ENCODE assay signal across 39 cellular contexts in the genomic region with DNA sequence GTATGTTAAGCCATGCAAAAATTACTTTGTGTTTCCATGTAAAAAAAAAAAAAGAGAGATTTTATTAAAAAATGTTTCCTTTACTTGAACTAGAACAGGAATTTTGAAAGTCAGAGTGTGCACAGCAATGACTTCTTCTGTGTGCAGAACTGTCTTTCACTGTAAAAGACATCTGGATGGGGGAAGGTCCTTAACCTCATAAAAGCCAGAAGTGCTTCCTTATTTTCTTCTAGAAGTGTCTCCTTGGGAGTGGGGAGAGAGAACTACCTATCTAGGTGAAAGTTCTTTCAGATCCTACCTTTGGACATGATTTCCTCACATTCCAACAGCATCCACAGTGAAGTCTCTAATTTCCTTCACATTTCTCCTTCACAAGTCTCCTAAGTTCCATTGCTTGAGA.
"Had no signal": no experiment of that assay in that cellular context is flagged by ENCODE, and none has a peak within 500 bp of the region (broad histone marks: within the 10 kb centered on the region; RNA-seq: fewer than 3 reads in every experiment).

No MANE protein-coding gene starts in this region.

- H3K27me3 Mint-ChIP-seq: activated naive CD4-positive, alpha-beta T cell treated with anti-CD3 and anti-CD28 coated beads, Interleukin-2, amount 10 ng/mL, durations not matched to agents 7 days and 5 days; activated naive CD4-positive, alpha-beta T cell treated with anti-CD3 and anti-CD28 coated beads, Interleukin-2, amount 50 U/mL, for 24 hours; activated naive CD8-positive, alpha-beta T cell treated with anti-CD3 and anti-CD28 coated beads for 36 hours; activated naive CD8-positive, alpha-beta T cell treated with anti-CD3 and anti-CD28 coated beads, Interleukin-2, amount 10 ng/mL, durations not matched to agents 7 days and 5 days; activated T-cell treated with anti-CD3 and anti-CD28 coated beads, Interleukin-2, amount 50 U/mL, for 24 hours; activated T-helper 17 cell treated with anti-CD3 and anti-CD28 coated beads, Interleukin-2, amount 50 U/mL, for 72 hours; brain; central memory CD8-positive, alpha-beta T cell had no signal

- H3K4me1 Mint-ChIP-seq: activated naive CD4-positive, alpha-beta T cell treated with anti-CD3 and anti-CD28 coated beads, Interleukin-2, amount 10 ng/mL, durations not matched to agents 7 days and 5 days; activated naive CD4-positive, alpha-beta T cell treated with anti-CD3 and anti-CD28 coated beads, Interleukin-2, amount 50 U/mL, for 24 hours; activated naive CD8-positive, alpha-beta T cell treated with anti-CD3 and anti-CD28 coated beads for 36 hours; activated naive CD8-positive, alpha-beta T cell treated with anti-CD3 and anti-CD28 coated beads, Interleukin-2, amount 10 ng/mL, durations not matched to agents 7 days and 5 days; activated naive CD8-positive, alpha-beta T cell treated with anti-CD3 and anti-CD28 coated beads, Interleukin-2, amount 50 U/mL, for 24 hours; activated T-helper 17 cell treated with anti-CD3 and anti-CD28 coated beads, Interleukin-2, amount 50 U/mL, for 72 hours; central memory CD8-positive, alpha-beta T cell had no signal

- H3K4me3 ChIP-seq: adrenal gland, ascending aorta, body of pancreas, breast epithelium, cardiac muscle cell had no signal

- H3K36me3 Mint-ChIP-seq: activated naive CD4-positive, alpha-beta T cell treated with anti-CD3 and anti-CD28 coated beads, Interleukin-2, amount 10 ng/mL, durations not matched to agents 7 days and 5 days; activated naive CD4-positive, alpha-beta T cell treated with anti-CD3 and anti-CD28 coated beads, Interleukin-2, amount 50 U/mL, for 24 hours; activated naive CD4-positive, alpha-beta T cell treated with anti-CD3 and anti-CD28 coated beads, Interleukin-2, amount 50 U/mL, for 72 hours; activated naive CD8-positive, alpha-beta T cell; activated naive CD8-positive, alpha-beta T cell treated with anti-CD3 and anti-CD28 coated beads for 36 hours; activated naive CD8-positive, alpha-beta T cell treated with anti-CD3 and anti-CD28 coated beads, Interleukin-2, amount 10 ng/mL, durations not matched to agents 7 days and 5 days; brain had no signal

- H3K36me3 ChIP-seq: adrenal gland, ascending aorta, brain microvascular endothelial cell, breast epithelium, cardiac muscle cell had no signal

- H3K4me3 Mint-ChIP-seq: activated naive CD4-positive, alpha-beta T cell treated with anti-CD3 and anti-CD28 coated beads for 36 hours; activated naive CD4-positive, alpha-beta T cell treated with anti-CD3 and anti-CD28 coated beads, Interleukin-2, amount 10 ng/mL, durations not matched to agents 7 days and 5 days; activated naive CD4-positive, alpha-beta T cell treated with anti-CD3 and anti-CD28 coated beads, Interleukin-2, amount 50 U/mL, for 24 hours; activated naive CD8-positive, alpha-beta T cell; activated naive CD8-positive, alpha-beta T cell treated with anti-CD3 and anti-CD28 coated beads for 36 hours; activated naive CD8-positive, alpha-beta T cell treated with anti-CD3 and anti-CD28 coated beads, Interleukin-2, amount 10 ng/mL, durations not matched to agents 7 days and 5 days; activated naive CD8-positive, alpha-beta T cell treated with anti-CD3 and anti-CD28 coated beads, Interleukin-2, amount 50 U/mL, for 24 hours; activated T-cell treated with anti-CD3 and anti-CD28 coated beads, Interleukin-2, amount 50 U/mL, for 24 hours; activated T-cell treated with anti-CD3 and anti-CD28 coated beads, Interleukin-2, amount 50 U/mL, for 4 hours; activated T-cell treated with anti-CD3 and anti-CD28 coated beads, Interleukin-2, amount 50 U/mL, for 72 hours; activated T-helper 1 cell treated with anti-CD3 and anti-CD28 coated beads, Interleukin-12 subunit alpha, Interleukin-12 subunit beta, Interleukin-2, Interleukin-4 antibody, amounts not matched to agents 30 ng/mL and 10 ng/mL and 1 ng/mL, durations not matched to agents 14 hours and 24 hours and 36 hours; activated T-helper 17 cell treated with anti-CD3 and anti-CD28 coated beads, Interleukin-2, amount 50 U/mL, for 72 hours; brain; central memory CD8-positive, alpha-beta T cell had no signal

- H3K9me3 Mint-ChIP-seq: activated naive CD4-positive, alpha-beta T cell treated with anti-CD3 and anti-CD28 coated beads for 36 hours; activated naive CD4-positive, alpha-beta T cell treated with anti-CD3 and anti-CD28 coated beads, Interleukin-2, amount 10 ng/mL, durations not matched to agents 7 days and 5 days; activated naive CD4-positive, alpha-beta T cell treated with anti-CD3 and anti-CD28 coated beads, Interleukin-2, amount 50 U/mL, for 24 hours; activated naive CD4-positive, alpha-beta T cell treated with anti-CD3 and anti-CD28 coated beads, Interleukin-2, amount 50 U/mL, for 72 hours; activated naive CD8-positive, alpha-beta T cell treated with anti-CD3 and anti-CD28 coated beads for 36 hours; activated naive CD8-positive, alpha-beta T cell treated with anti-CD3 and anti-CD28 coated beads, Interleukin-2, amount 10 ng/mL, durations not matched to agents 7 days and 5 days; activated T-cell treated with anti-CD3 and anti-CD28 coated beads, Interleukin-2, amount 50 U/mL, for 24 hours; activated T-cell treated with anti-CD3 and anti-CD28 coated beads, Interleukin-2, amount 50 U/mL, for 4 hours; activated T-cell treated with anti-CD3 and anti-CD28 coated beads, Interleukin-2, amount 50 U/mL, for 72 hours; activated T-helper 1 cell treated with anti-CD3 and anti-CD28 coated beads, Interleukin-12 subunit alpha, Interleukin-12 subunit beta, Interleukin-2, Interleukin-4 antibody, amounts not matched to agents 30 ng/mL and 10 ng/mL and 1 ng/mL, durations not matched to agents 14 hours and 24 hours and 36 hours; activated T-helper 17 cell treated with anti-CD3 and anti-CD28 coated beads, Interleukin-2, amount 50 U/mL, for 72 hours; activated T-helper 2 cell treated with anti-CD3 and anti-CD28 coated beads, Interferon-gamma antibody, Interleukin-2, Interleukin-4, amounts not matched to agents 10 μg/mL and 5 μg/mL and 100 μg/mL, durations not matched to agents 14 hours and 24 hours and 36 hours had no signal

- ATAC-seq: activated naive CD4-positive, alpha-beta T cell treated with anti-CD3 and anti-CD28 coated beads, Interleukin-2, amount 50 U/mL, for 72 hours; activated naive CD8-positive, alpha-beta T cell treated with anti-CD3 and anti-CD28 coated beads, Interleukin-2, amount 50 U/mL, for 24 hours; activated T-cell treated with anti-CD3 and anti-CD28 coated beads, Interleukin-2, amount 50 U/mL, for 4 hours; activated T-cell treated with anti-CD3 and anti-CD28 coated beads, Interleukin-2, amount 50 U/mL, for 72 hours; activated T-helper 17 cell treated with anti-CD3 and anti-CD28 coated beads, Interleukin-2, amount 50 U/mL, for 72 hours; body of pancreas had no signal

- DNase-seq: activated effector memory CD4-positive, alpha-beta T cell treated with anti-CD3 and anti-CD28 coated beads, Interleukin-2, amount 50 U/mL, for 16 hours; activated effector memory CD4-positive, alpha-beta T cell treated with Interleukin-2 at 50 U/mL for 16 hours; activated gamma-delta T cell; activated gamma-delta T cell treated with Interleukin-2 at 50 U/mL for 16 hours; activated naive CD4-positive, alpha-beta T cell; activated naive CD4-positive, alpha-beta T cell treated with anti-CD3 and anti-CD28 coated beads for 36 hours; activated naive CD4-positive, alpha-beta T cell treated with anti-CD3 and anti-CD28 coated beads, Interleukin-2, amount 10 ng/mL, durations not matched to agents 7 days and 5 days; activated naive CD4-positive, alpha-beta T cell treated with anti-CD3 and anti-CD28 coated beads, Interleukin-2, amount 50 U/mL, for 16 hours; activated naive CD4-positive, alpha-beta T cell treated with Interleukin-2 at 50 U/mL for 16 hours; activated naive CD8-positive, alpha-beta T cell treated with anti-CD3 and anti-CD28 coated beads for 36 hours; activated naive CD8-positive, alpha-beta T cell treated with anti-CD3 and anti-CD28 coated beads, Interleukin-2, amount 10 ng/mL, durations not matched to agents 7 days and 5 days; activated naive CD8-positive, alpha-beta T cell treated with anti-CD3 and anti-CD28 coated beads, Interleukin-2, amount 50 U/mL, for 24 hours; activated T-cell treated with anti-CD3 and anti-CD28 coated beads for 4 hours; activated T-cell treated with anti-CD3 and anti-CD28 coated beads, Interleukin-2, amount 50 U/mL, for 1 hour; activated T-cell treated with anti-CD3 and anti-CD28 coated beads, Interleukin-2, amount 50 U/mL, for 24 hours; activated T-cell treated with anti-CD3 and anti-CD28 coated beads, Interleukin-2, amount 50 U/mL, for 4 hours; activated T-cell treated with anti-CD3 and anti-CD28 coated beads, Interleukin-2, amount 50 U/mL, for 48 hours; activated T-cell treated with anti-CD3 and anti-CD28 coated beads, Interleukin-2, amount 50 U/mL, for 72 hours; adrenal gland; amniotic stem cell; amygdala; anterior cingulate cortex; aorta; body of pancreas; brain microvascular endothelial cell; caudate nucleus; central memory CD4-positive, alpha-beta T cell; cerebellar nuclear complex had no signal

- H3K9me3 ChIP-seq: adrenal gland, ascending aorta, body of pancreas, breast epithelium had no signal

- H3K27ac Mint-ChIP-seq: activated naive CD4-positive, alpha-beta T cell treated with anti-CD3 and anti-CD28 coated beads for 36 hours; activated naive CD4-positive, alpha-beta T cell treated with anti-CD3 and anti-CD28 coated beads, Interleukin-2, amount 10 ng/mL, durations not matched to agents 7 days and 5 days; activated naive CD4-positive, alpha-beta T cell treated with anti-CD3 and anti-CD28 coated beads, Interleukin-2, amount 50 U/mL, for 24 hours; activated naive CD4-positive, alpha-beta T cell treated with anti-CD3 and anti-CD28 coated beads, Interleukin-2, amount 50 U/mL, for 72 hours; activated naive CD8-positive, alpha-beta T cell; activated naive CD8-positive, alpha-beta T cell treated with anti-CD3 and anti-CD28 coated beads for 36 hours; activated naive CD8-positive, alpha-beta T cell treated with anti-CD3 and anti-CD28 coated beads, Interleukin-2, amount 10 ng/mL, durations not matched to agents 7 days and 5 days; activated naive CD8-positive, alpha-beta T cell treated with anti-CD3 and anti-CD28 coated beads, Interleukin-2, amount 50 U/mL, for 24 hours; activated T-cell treated with anti-CD3 and anti-CD28 coated beads, Interleukin-2, amount 50 U/mL, for 24 hours; activated T-cell treated with anti-CD3 and anti-CD28 coated beads, Interleukin-2, amount 50 U/mL, for 72 hours; activated T-helper 1 cell treated with anti-CD3 and anti-CD28 coated beads, Interleukin-12 subunit alpha, Interleukin-12 subunit beta, Interleukin-2, Interleukin-4 antibody, amounts not matched to agents 30 ng/mL and 10 ng/mL and 1 ng/mL, durations not matched to agents 14 hours and 24 hours and 36 hours; activated T-helper 17 cell treated with anti-CD3 and anti-CD28 coated beads, Interleukin-2, amount 50 U/mL, for 72 hours; activated T-helper 2 cell treated with anti-CD3 and anti-CD28 coated beads, Interferon-gamma antibody, Interleukin-2, Interleukin-4, amounts not matched to agents 10 μg/mL and 5 μg/mL and 100 μg/mL, durations not matched to agents 14 hours and 24 hours and 36 hours; brain had no signal

- H3K4me1 ChIP-seq: adrenal gland, ascending aorta, body of pancreas, breast epithelium had no signal
